In the genomic region with DNA sequence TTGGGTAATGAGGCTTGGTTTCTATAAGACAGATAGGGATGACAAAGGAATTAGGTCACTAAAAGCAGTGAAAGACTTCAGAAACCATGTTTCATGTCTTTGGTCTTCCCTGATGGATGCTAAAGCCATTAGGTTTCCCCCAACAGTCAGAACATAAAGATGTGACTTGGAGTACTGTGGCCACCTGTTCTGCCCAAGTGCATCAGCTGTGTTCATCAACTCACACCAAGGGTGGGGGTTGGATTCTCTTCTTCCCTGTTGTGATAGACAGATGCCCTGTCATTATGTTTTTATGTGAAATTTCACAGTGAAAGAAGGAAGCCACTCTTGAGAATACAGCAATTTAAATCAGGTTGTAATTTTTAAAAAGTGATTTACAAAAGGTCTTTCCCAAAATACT, we compare ENCODE assay signal across 25 cellular contexts.
DNase-seq lines count a peak whose midpoint lies in the region; ATAC-seq lines count a peak whose summit lies in the region.
"Had no signal": no experiment of that assay in that cellular context is flagged by ENCODE, and none has a peak within 500 bp of the region (broad histone marks: within the 10 kb centered on the region; RNA-seq: fewer than 3 reads in every experiment).

No MANE protein-coding gene starts in this region.

- no peak overlapping the region for H3K27ac Mint-ChIP-seq in activated T-helper 17 cell treated with anti-CD3 and anti-CD28 coated beads, Interleukin-2, amount 50 U/mL, for 72 hours
- H3K27ac Mint-ChIP-seq: B cell; CD8-positive, alpha-beta T cell; H9 had no signal

- H3K27me3 Mint-ChIP-seq in activated T-helper 17 cell treated with anti-CD3 and anti-CD28 coated beads, Interleukin-2, amount 50 U/mL, for 72 hours, result no peaks in the 10 kb centered on the region
- H3K27me3 Mint-ChIP-seq: B cell had no signal

- no peaks in the 10 kb centered on the region for H3K4me1 Mint-ChIP-seq in activated T-helper 17 cell treated with anti-CD3 and anti-CD28 coated beads, Interleukin-2, amount 50 U/mL, for 72 hours
- H3K4me1 Mint-ChIP-seq: B cell, H9 had no signal

- peaks cover 4% of the 10 kb centered on the region for H3K9me3 Mint-ChIP-seq in activated T-helper 17 cell treated with anti-CD3 and anti-CD28 coated beads, Interleukin-2, amount 50 U/mL, for 72 hours
- H3K9me3 Mint-ChIP-seq: H9 had no signal

- H3K4me3 Mint-ChIP-seq in activated T-helper 17 cell treated with anti-CD3 and anti-CD28 coated beads, Interleukin-2, amount 50 U/mL, for 72 hours, result no peak overlapping the region
- H3K4me3 Mint-ChIP-seq: B cell; CD8-positive, alpha-beta T cell; H9 had no signal

- no peak for ATAC-seq in GM18498 (IDR thresholded peaks at IDR 0.05; ENCODE audit: unreplicated experiment)
- ATAC-seq in GM18907 (IDR thresholded peaks at IDR 0.05; ENCODE audit: unreplicated experiment), result no peak
- no peak for ATAC-seq in activated T-helper 17 cell treated with anti-CD3 and anti-CD28 coated beads, Interleukin-2, amount 50 U/mL, for 72 hours (replicated peaks)
- ATAC-seq: CD8-positive, alpha-beta T cell; K562; Right ventricle myocardium inferior had no signal

- peak in 2 of 3 experiments; percentile 1 to 51 for DNase-seq in NCI-H1417 (lab: John Stamatoyannopoulos, UW)
- no peak for DNase-seq in NCI-H1417 treated with DMSO at 0.1 percent for 48 hours (lab: John Stamatoyannopoulos, UW)
- peak; percentile 56 for DNase-seq in DMS 273 (lab: John Stamatoyannopoulos, UW; ENCODE audit: unreplicated experiment)
- peak; percentile 69 for DNase-seq in NCI-H2227 (lab: John Stamatoyannopoulos, UW; ENCODE audit: unreplicated experiment)
- DNase-seq in NCI-H69 (lab: John Stamatoyannopoulos, UW), result peak; percentile 87
- DNase-seq: CD8-positive, alpha-beta T cell; DMS153; DND-41; GM23248; H9; Kasumi-1; NCI-H1092 treated with DMSO at 0.1 percent for 48 hours; NCI-H146; NCI-H2081; NCI-H226; NCI-H774; PC-9; SJCRH30; T-helper 2 cell had no signal

- H3K36me3 Mint-ChIP-seq in activated T-helper 17 cell treated with anti-CD3 and anti-CD28 coated beads, Interleukin-2, amount 50 U/mL, for 72 hours (ENCODE audit: low read depth), result no peaks in the 10 kb centered on the region
- H3K36me3 Mint-ChIP-seq: CD8-positive, alpha-beta T cell had no signal
